Comparison of ENCODE assay signal across 8 cellular contexts in the genomic region with DNA sequence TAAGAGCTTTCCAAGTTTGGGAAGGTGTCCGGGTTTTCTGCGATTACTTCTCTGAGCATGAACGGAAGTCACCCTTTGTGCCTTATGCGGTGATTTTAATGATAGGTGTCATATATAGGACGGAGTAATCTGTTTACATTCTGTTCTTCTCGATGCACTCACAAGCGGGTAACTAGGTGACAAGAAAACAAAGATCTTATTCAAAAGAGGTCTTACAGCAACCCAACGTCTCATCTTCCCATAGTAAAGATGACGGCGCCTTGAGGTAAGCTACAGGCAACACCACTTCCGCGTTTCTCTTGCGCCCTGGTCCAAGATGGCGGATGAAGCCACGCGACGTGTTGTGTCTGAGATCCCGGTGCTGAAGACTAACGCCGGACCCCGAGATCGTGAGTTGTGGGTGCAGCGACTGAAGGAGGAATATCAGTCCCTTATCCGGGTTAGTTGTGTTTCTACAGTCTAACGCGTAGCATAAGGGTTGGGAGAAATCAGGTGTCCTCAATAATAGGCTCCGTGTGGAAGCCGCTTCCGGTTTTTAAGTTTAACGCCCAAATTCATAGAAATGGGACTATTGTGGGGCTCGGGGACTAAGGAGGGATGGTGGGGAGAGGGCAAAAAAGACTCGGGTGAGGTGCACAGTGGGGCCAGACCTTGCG. TPM values are rescaled to one million over a fixed set of nuclear protein-coding genes. Genes with fewer than 3 reads are reported as not detected.
DNase-seq lines count a peak whose midpoint lies in the region; ATAC-seq and TF ChIP-seq lines count a peak whose summit lies in the region.

Gene UFC1 (plus strand): TSS at position 297 of the 656 bp plus-strand sequence. CDS start 20 bp downstream, at position 317.

- H3K4me1 Mint-ChIP-seq in activated CD8-positive, alpha-beta T cell treated with anti-CD3 and anti-CD28 coated beads, Interleukin-2, amount 10 ng/mL, durations not matched to agents 7 days and 5 days (ENCODE audit: low read depth): peaks cover 26% of the 10 kb centered on the region

- peak; percentile 87 for ATAC-seq in GM19397 (IDR thresholded peaks at IDR 0.05; ENCODE audit: unreplicated experiment)
- peak; percentile 94 for ATAC-seq in activated CD8-positive, alpha-beta T cell treated with anti-CD3 and anti-CD28 coated beads, Interleukin-2, amount 10 ng/mL, durations not matched to agents 7 days and 5 days

- H3K27ac Mint-ChIP-seq in activated CD8-positive, alpha-beta T cell treated with anti-CD3 and anti-CD28 coated beads, Interleukin-2, amount 10 ng/mL, durations not matched to agents 7 days and 5 days: peak within 1 kb of the TSS; percentile 100

- no peaks in the 10 kb centered on the region for H3K27me3 Mint-ChIP-seq in activated CD8-positive, alpha-beta T cell treated with anti-CD3 and anti-CD28 coated beads, Interleukin-2, amount 10 ng/mL, durations not matched to agents 7 days and 5 days (ENCODE audit: low read depth)

- no peak for TF ChIP-seq CTCF in C4-2B (conservative IDR thresholded peaks at IDR 0.05)

- DNase-seq in HS-5 (ENCODE audit: low read depth) (peak; percentile 84), NK-92 (lab: John Stamatoyannopoulos, UW; ENCODE audit: unreplicated experiment) (peak; percentile 32), medulla oblongata (ENCODE audit: extremely low spot score) (peak; percentile 96)
- peak; percentile 91 for DNase-seq in activated CD8-positive, alpha-beta T cell treated with anti-CD3 and anti-CD28 coated beads, Interleukin-2, amount 10 ng/mL, durations not matched to agents 7 days and 5 days
- DNase-seq in effector CD8-positive, alpha-beta T cell (lab: John Stamatoyannopoulos, UW): peak; percentile 72
- peak; percentile 61 to 74 (median 66) for DNase-seq in stimulated activated CD4-positive, alpha-beta T cell treated with anti-CD3 and anti-CD28 coated beads, TNF-alpha, amount 100 ng/mL, for 48 hours (ENCODE audit: low read depth in 3 of 3)

- POLR2A ChIA-PET in activated CD8-positive, alpha-beta T cell treated with anti-CD3 and anti-CD28 coated beads, Interleukin-2, amount 10 ng/mL, durations not matched to agents 7 days and 5 days (lab: Charles Lee): interaction anchor here (0.6 to 6.3 kb wide), 16 partner anchors 8 to 236 kb away, joined by 3 to 51 read pairs (median 6); partner anchors contain the start of genes ARHGAP30, B4GALT3, DEDD and NDUFS2

- no peaks in the 10 kb centered on the region for H3K9me3 Mint-ChIP-seq in activated CD8-positive, alpha-beta T cell treated with anti-CD3 and anti-CD28 coated beads, Interleukin-2, amount 10 ng/mL, durations not matched to agents 7 days and 5 days (ENCODE audit: insufficient read depth)

- CTCF ChIA-PET in activated CD8-positive, alpha-beta T cell treated with anti-CD3 and anti-CD28 coated beads, Interleukin-2, amount 10 ng/mL, durations not matched to agents 7 days and 5 days (lab: Charles Lee): interaction anchor here (0.8 to 3.1 kb wide), 8 partner anchors 12 to 156 kb away, joined by 3 to 38 read pairs (median 4); partner anchors contain the start of genes B4GALT3, DEDD, PPOX and TOMM40L

- H3K27ac ChIP-seq in C4-2B: peak within 1 kb of the TSS; percentile 98

- H3K4me3 Mint-ChIP-seq in activated CD8-positive, alpha-beta T cell treated with anti-CD3 and anti-CD28 coated beads, Interleukin-2, amount 10 ng/mL, durations not matched to agents 7 days and 5 days: peak within 1 kb of the TSS; percentile 88

- H3K36me3 Mint-ChIP-seq in activated CD8-positive, alpha-beta T cell treated with anti-CD3 and anti-CD28 coated beads, Interleukin-2, amount 10 ng/mL, durations not matched to agents 7 days and 5 days (ENCODE audit: low read depth): peaks cover 26% of the 10 kb centered on the region

RNA-seq across cellular contexts. Expression of gene UFC1, which starts in this region (rescaled TPM):
- total RNA-seq in activated CD8-positive, alpha-beta T cell treated with anti-CD3 and anti-CD28 coated beads, Interleukin-2, amount 10 ng/mL, durations not matched to agents 7 days and 5 days: 100 to 1,000 TPM; 103 to 104 TPM

Comparison
In these comparisons a context has a peak if more than half of its experiments do, and no peak if none do; other contexts are left out.
1. Peak in every context shown above with its lines: DNase-seq, ATAC-seq and H3K27ac ChIP-seq.
2. DNase-seq: peak in every context shown above with its lines; median percentile 96 in medulla oblongata; 91 in activated CD8-positive, alpha-beta T cell treated with anti-CD3 and anti-CD28 coated beads, Interleukin-2, amount 10 ng/mL, durations not matched to agents 7 days and 5 days; 84 in HS-5; 72 in effector CD8-positive, alpha-beta T cell; 66 in stimulated activated CD4-positive, alpha-beta T cell treated with anti-CD3 and anti-CD28 coated beads, TNF-alpha, amount 100 ng/mL, for 48 hours; 32 in NK-92.